7 cellular contexts compared by ENCODE assay signal in genomic region chr1:31666290-31666963, GRCh38. TPM values are rescaled to one million over a fixed set of nuclear protein-coding genes. Genes with fewer than 3 reads are reported as not detected.
A peak's percentile ranks its signal among the peaks of the same experiment; 100 is the strongest.
DNase-seq lines count a peak whose midpoint lies in the region; ATAC-seq and TF ChIP-seq lines count a peak whose summit lies in the region.

No MANE protein-coding gene starts in this region.

- peaks cover 64% of the 10 kb centered on the region for H3K4me1 ChIP-seq in suprapubic skin

- H3K27me3 Mint-ChIP-seq in WTC11 (ENCODE audit: low read depth): no peaks in the 10 kb centered on the region
- H3K27me3 Mint-ChIP-seq in activated T-helper 17 cell treated with anti-CD3 and anti-CD28 coated beads, Interleukin-2, amount 50 U/mL, for 72 hours: peaks cover 17% of the 10 kb centered on the region

- no peaks in the 10 kb centered on the region for H3K9me3 ChIP-seq in suprapubic skin

- H3K36me3 ChIP-seq in suprapubic skin: peaks cover 13% of the 10 kb centered on the region

- 38% methylated on average over 9 of the region's 9 CpGs for WGBS in suprapubic skin

- H3K4me3 Mint-ChIP-seq in WTC11: no peak overlapping the region
- no peak overlapping the region for H3K4me3 Mint-ChIP-seq in activated T-helper 17 cell treated with anti-CD3 and anti-CD28 coated beads, Interleukin-2, amount 50 U/mL, for 72 hours

- CTCF ChIA-PET in WTC11 (lab: Charles Lee): interaction anchor here (1.1 to 6.7 kb wide), 7 partner anchors 13 to 298 kb away, joined by 4 to 61 read pairs (median 7); partner anchors contain the start of gene COL16A1

- no peaks in the 10 kb centered on the region for H3K36me3 Mint-ChIP-seq in WTC11
- no peaks in the 10 kb centered on the region for H3K36me3 Mint-ChIP-seq in activated T-helper 17 cell treated with anti-CD3 and anti-CD28 coated beads, Interleukin-2, amount 50 U/mL, for 72 hours (ENCODE audit: low read depth)

- ATAC-seq in WTC11 (no peak), GM19328 (IDR thresholded peaks at IDR 0.05; ENCODE audit: unreplicated experiment) (no peak), HG03175 (IDR thresholded peaks at IDR 0.05; ENCODE audit: unreplicated experiment) (no peak)
- no peak for ATAC-seq in activated T-helper 17 cell treated with anti-CD3 and anti-CD28 coated beads, Interleukin-2, amount 50 U/mL, for 72 hours (replicated peaks)

- H3K27ac ChIP-seq in suprapubic skin: peak overlapping the region; percentile 70

- H3K9me3 Mint-ChIP-seq in WTC11: no peaks in the 10 kb centered on the region
- H3K9me3 Mint-ChIP-seq in activated T-helper 17 cell treated with anti-CD3 and anti-CD28 coated beads, Interleukin-2, amount 50 U/mL, for 72 hours: no peaks in the 10 kb centered on the region

- H3K4me3 ChIP-seq in suprapubic skin: no peak overlapping the region

- peak overlapping the region; percentile 64; the same call in 1 of the 2 replicates for H3K27ac Mint-ChIP-seq in WTC11
- H3K27ac Mint-ChIP-seq in activated T-helper 17 cell treated with anti-CD3 and anti-CD28 coated beads, Interleukin-2, amount 50 U/mL, for 72 hours: no peak overlapping the region

- no peaks in the 10 kb centered on the region for H3K27me3 ChIP-seq in suprapubic skin

- DNase-seq in HT-29 (ENCODE audit: low spot score) (peak; percentile 56), WTC11 (ENCODE audit: low spot score) (no peak), iris pigment epithelial cell (ENCODE audit: low read depth) (peak; percentile 30), suprapubic skin (ENCODE audit: low spot score in 2 of 2) (no peak)

- TF ChIP-seq CTCF in WTC11 (IDR thresholded peaks at IDR 0.05) (no peak), suprapubic skin (IDR thresholded peaks at IDR 0.05) (no peak)

- peaks cover 19% of the 10 kb centered on the region for H3K4me1 Mint-ChIP-seq in WTC11
- H3K4me1 Mint-ChIP-seq in activated T-helper 17 cell treated with anti-CD3 and anti-CD28 coated beads, Interleukin-2, amount 50 U/mL, for 72 hours: peaks cover 6% of the 10 kb centered on the region

- POLR2A ChIA-PET in WTC11 (lab: Charles Lee): no interaction called here

- no peak for TF ChIP-seq POLR2A in suprapubic skin (IDR thresholded peaks at IDR 0.05)

- no peak for TF ChIP-seq EP300 in suprapubic skin (IDR thresholded peaks at IDR 0.05)

TF ChIP-seq in WTC11, 78 proteins besides CTCF, POLR2A, EP300 and RAD21 (continues in another document):
- TF ChIP-seq ERG (CRISPR knock-in tag; IDR thresholded peaks at IDR 0.05): no peak
- TF ChIP-seq GABPB1 (CRISPR knock-in tag; IDR thresholded peaks at IDR 0.05): no peak
- no peak for TF ChIP-seq ZNF138 (CRISPR knock-in tag; conservative IDR thresholded peaks at IDR 0.05)
- no peak for TF ChIP-seq ZNF671 (CRISPR knock-in tag; IDR thresholded peaks at IDR 0.05)
- no peak for TF ChIP-seq STAT6 (CRISPR knock-in tag; conservative IDR thresholded peaks at IDR 0.05; ENCODE audit: low read depth)
- TF ChIP-seq RELA (CRISPR knock-in tag; IDR thresholded peaks at IDR 0.05; ENCODE audit: borderline replicate concordance): no peak
- no peak for TF ChIP-seq OVOL2 (CRISPR knock-in tag; IDR thresholded peaks at IDR 0.05; ENCODE audit: borderline replicate concordance)
- TF ChIP-seq TCF7 (CRISPR knock-in tag; IDR thresholded peaks at IDR 0.05; ENCODE audit: low read depth): no peak
- TF ChIP-seq, protein P1, sequence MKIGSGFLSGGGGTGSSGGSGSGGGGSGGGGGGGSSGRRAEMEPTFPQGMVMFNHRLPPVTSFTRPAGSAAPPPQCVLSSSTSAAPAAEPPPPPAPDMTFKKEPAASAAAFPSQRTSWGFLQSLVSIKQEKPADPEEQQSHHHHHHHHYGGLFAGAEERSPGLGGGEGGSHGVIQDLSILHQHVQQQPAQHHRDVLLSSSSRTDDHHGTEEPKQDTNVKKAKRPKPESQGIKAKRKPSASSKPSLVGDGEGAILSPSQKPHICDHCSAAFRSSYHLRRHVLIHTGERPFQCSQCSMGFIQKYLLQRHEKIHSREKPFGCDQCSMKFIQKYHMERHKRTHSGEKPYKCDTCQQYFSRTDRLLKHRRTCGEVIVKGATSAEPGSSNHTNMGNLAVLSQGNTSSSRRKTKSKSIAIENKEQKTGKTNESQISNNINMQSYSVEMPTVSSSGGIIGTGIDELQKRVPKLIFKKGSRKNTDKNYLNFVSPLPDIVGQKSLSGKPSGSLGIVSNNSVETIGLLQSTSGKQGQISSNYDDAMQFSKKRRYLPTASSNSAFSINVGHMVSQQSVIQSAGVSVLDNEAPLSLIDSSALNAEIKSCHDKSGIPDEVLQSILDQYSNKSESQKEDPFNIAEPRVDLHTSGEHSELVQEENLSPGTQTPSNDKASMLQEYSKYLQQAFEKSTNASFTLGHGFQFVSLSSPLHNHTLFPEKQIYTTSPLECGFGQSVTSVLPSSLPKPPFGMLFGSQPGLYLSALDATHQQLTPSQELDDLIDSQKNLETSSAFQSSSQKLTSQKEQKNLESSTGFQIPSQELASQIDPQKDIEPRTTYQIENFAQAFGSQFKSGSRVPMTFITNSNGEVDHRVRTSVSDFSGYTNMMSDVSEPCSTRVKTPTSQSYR (CRISPR knock-in tag; IDR thresholded peaks at IDR 0.05): no peak
- TF ChIP-seq, protein P2, sequence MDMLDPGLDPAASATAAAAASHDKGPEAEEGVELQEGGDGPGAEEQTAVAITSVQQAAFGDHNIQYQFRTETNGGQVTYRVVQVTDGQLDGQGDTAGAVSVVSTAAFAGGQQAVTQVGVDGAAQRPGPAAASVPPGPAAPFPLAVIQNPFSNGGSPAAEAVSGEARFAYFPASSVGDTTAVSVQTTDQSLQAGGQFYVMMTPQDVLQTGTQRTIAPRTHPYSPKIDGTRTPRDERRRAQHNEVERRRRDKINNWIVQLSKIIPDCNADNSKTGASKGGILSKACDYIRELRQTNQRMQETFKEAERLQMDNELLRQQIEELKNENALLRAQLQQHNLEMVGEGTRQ (CRISPR knock-in tag; IDR thresholded peaks at IDR 0.05): no peak
- no peak for TF ChIP-seq TEAD1 (CRISPR knock-in tag; IDR thresholded peaks at IDR 0.05)
- TF ChIP-seq, protein P3, sequence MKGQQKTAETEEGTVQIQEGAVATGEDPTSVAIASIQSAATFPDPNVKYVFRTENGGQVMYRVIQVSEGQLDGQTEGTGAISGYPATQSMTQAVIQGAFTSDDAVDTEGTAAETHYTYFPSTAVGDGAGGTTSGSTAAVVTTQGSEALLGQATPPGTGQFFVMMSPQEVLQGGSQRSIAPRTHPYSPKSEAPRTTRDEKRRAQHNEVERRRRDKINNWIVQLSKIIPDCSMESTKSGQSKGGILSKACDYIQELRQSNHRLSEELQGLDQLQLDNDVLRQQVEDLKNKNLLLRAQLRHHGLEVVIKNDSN (CRISPR knock-in tag; IDR thresholded peaks at IDR 0.05): no peak

RNA-seq across cellular contexts. Expression of gene PEF1, which starts 21.8 kb away (rescaled TPM):
- 114 and 119 TPM in 2 replicates for total RNA-seq in HT-29 (2014; rRNA removed; shearing (Covaris generic))
- total RNA-seq in WTC11 (2021) (33.7 to 37.0 TPM (median 35.5 TPM) in 3 replicates), suprapubic skin (100 to 1,000 TPM in 3 of 4 donors, 10 to 100 TPM in 1; 97.9 to 117 (median 103) TPM)
- 10 to 100 TPM; 32.7 to 51.5 TPM for total RNA-seq in activated T-helper 17 cell treated with anti-CD3 and anti-CD28 coated beads, Interleukin-2, amount 50 U/mL, for 72 hours

RNA-seq across cellular contexts. Expression of gene COL16A1, which starts 37.4 kb away (rescaled TPM):
- total RNA-seq in HT-29 (2014; rRNA removed; shearing (Covaris generic)): 31.0 and 37.5 TPM in 2 replicates
- 8.8 to 11.0 TPM (median 9.6 TPM) in 3 replicates for total RNA-seq in WTC11 (2021)
- total RNA-seq in suprapubic skin: 100 to 1,000 TPM in 2 of 4 donors, 10 to 100 TPM in 2; 41.6 to 188 (median 93.1) TPM
- not detected for total RNA-seq in activated T-helper 17 cell treated with anti-CD3 and anti-CD28 coated beads, Interleukin-2, amount 50 U/mL, for 72 hours

RNA-seq across cellular contexts. Expression of gene HCRTR1, which starts 48.9 kb away (rescaled TPM):
- not detected in 2 replicates for total RNA-seq in HT-29 (2014; rRNA removed; shearing (Covaris generic))
- 0.13 to 0.23 TPM (median 0.14 TPM) in 3 replicates for total RNA-seq in WTC11 (2021)
- total RNA-seq in suprapubic skin: not detected
- not detected for total RNA-seq in activated T-helper 17 cell treated with anti-CD3 and anti-CD28 coated beads, Interleukin-2, amount 50 U/mL, for 72 hours

Comparison
In these comparisons a context has a peak if more than half of its experiments do, and no peak if none do; other contexts are left out.
1. DNase-seq: peak in HT-29 (single experiment) and iris pigment epithelial cell (single experiment); none in WTC11 (single experiment) and suprapubic skin (0 of 2).